ENCODE assay signal across 1 cellular context in the genomic region with DNA sequence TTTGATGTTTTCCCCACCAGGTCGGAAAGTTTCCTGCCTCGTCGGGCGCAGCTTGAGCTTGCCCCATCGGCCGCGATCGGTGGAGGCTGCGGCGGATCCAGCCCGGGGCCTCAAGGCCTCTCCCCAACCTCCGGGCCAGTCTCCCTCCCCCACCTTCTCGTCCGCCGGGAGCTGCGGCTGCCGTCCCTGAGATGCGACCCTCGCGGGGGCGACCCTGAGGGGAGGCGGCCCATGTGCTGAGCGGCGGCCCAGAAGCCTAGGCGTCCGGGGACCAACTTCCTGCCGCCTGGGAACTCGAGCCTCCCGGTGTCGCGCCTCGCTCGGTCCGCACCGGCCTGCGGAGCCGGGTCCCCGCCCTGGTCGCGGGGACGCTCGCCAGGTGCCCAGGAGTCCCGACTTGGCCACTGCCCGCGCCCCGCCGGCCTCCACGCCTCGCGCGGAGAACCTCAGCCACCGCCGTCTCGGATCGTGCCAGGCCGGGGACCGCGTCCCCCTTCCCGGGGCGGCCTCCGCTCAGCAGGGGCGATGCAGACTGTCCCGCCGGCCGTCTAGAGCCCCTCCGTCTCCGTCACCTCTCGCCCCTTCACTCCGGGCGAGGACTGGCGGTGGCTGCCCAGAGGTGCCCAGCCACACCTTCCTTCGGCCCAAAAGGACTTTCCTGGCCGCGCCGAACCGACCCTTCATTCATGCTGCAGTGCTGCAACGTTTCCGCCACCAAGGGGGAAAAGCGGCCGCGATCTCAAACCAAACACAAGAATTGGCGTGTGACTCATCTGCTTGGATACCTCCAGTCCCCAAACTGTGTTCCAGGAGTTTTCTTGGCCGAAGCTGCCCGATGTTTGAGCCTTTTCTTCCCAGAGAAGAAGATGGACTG.
A peak's percentile ranks its signal among the peaks of the same experiment; 100 is the strongest.
TF ChIP-seq lines count a peak whose summit lies in the region.

No MANE protein-coding gene starts in this region.

TF ChIP-seq in H1, 55 proteins besides CTCF, POLR2A, EP300 and RAD21 (continued from another document):
- peak; percentile 17 for TF ChIP-seq KDM4A (IDR thresholded peaks at IDR 0.05; ENCODE audit: low read depth, low read length, severe bottlenecking)
- TF ChIP-seq, protein P1, sequence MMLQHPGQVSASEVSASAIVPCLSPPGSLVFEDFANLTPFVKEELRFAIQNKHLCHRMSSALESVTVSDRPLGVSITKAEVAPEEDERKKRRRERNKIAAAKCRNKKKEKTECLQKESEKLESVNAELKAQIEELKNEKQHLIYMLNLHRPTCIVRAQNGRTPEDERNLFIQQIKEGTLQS (IDR thresholded peaks at IDR 0.05; ENCODE audit: insufficient read depth, low read depth, low read length) = no peak
- TF ChIP-seq SIN3A (conservative IDR thresholded peaks at IDR 0.05 in 1 of 2, IDR thresholded peaks at IDR 0.05 in 1 of 2; ENCODE audit: low read depth in 1 of 2, low read length in 2 of 2) = 0 out of 4 replicates have a peak, but pooled peaks of 1 of the 2 experiments have one; percentile 4
- TF ChIP-seq ASH2L (IDR thresholded peaks at IDR 0.05; ENCODE audit: low read length) = peak; percentile 75
- peak; percentile 51; the same call in 1 of the 2 replicates for TF ChIP-seq RBBP5 (IDR thresholded peaks at IDR 0.05; ENCODE audit: borderline replicate concordance, low read depth, low read length)
- TF ChIP-seq SP1 (IDR thresholded peaks at IDR 0.05; ENCODE audit: low read depth, low read length) = no peak
